1 cellular context compared by ENCODE assay signal in genomic region chr5:81513468-81513867, GRCh38.
TF ChIP-seq lines count a peak whose summit lies in the region.

No MANE protein-coding gene starts in this region.

TF ChIP-seq in GM23338, 12 proteins besides CTCF, POLR2A, EP300 and RAD21 (continued from another document):
- TF ChIP-seq REST (IDR thresholded peaks at IDR 0.05; ENCODE audit: unreplicated experiment) (no peak), EZH2 (IDR thresholded peaks at IDR 0.05; ENCODE audit: low read depth, unreplicated experiment) (no peak), JUNB (IDR thresholded peaks at IDR 0.05; ENCODE audit: unreplicated experiment) (no peak), ETS1 (IDR thresholded peaks at IDR 0.05) (no peak)
